In genomic region chr16:59385953-59386352, GRCh38 we compare ENCODE assay signal across 14 cellular contexts.
A peak's percentile ranks its signal among the peaks of the same experiment; 100 is the strongest.
DNase-seq lines count a peak whose midpoint lies in the region; ATAC-seq, FAIRE-seq and TF ChIP-seq lines count a peak whose summit lies in the region.
"Had no signal": no experiment of that assay in that cellular context is flagged by ENCODE, and none has a peak within 500 bp of the region (broad histone marks: within the 10 kb centered on the region; RNA-seq: fewer than 3 reads in every experiment).

No MANE protein-coding gene starts in this region.

- dilution Hi-C loops in IMR-90 (cut with HindIII; ENCODE audit: low sequenced_read_pairs, unreplicated experiment) = no loop called here
- dilution Hi-C loops in endothelial cell of umbilical vein (cut with MboI; ENCODE audit: extremely low pct_ligation_motif_present, low sequenced_read_pairs) = no loop called here

- no peaks in the 10 kb centered on the region for H4K20me1 ChIP-seq in IMR-90 (ENCODE audit: insufficient read depth, low read length)
- no peaks in the 10 kb centered on the region for H4K20me1 ChIP-seq in endothelial cell of umbilical vein (replicated peaks; ENCODE audit: control insufficient read depth, extremely low read depth, insufficient read depth, low read length)

- no peak overlapping the region for H2BK5ac ChIP-seq in IMR-90 (ENCODE audit: low read depth, low read length, poor library complexity, severe bottlenecking)

- no peak overlapping the region for H3K23ac ChIP-seq in IMR-90 (ENCODE audit: low read depth, low read length)

- ATAC-seq in IMR-90 (ENCODE audit: low read depth) = peak; percentile 99
- ATAC-seq in lung (ENCODE audit: insufficient read depth, low FRiP score) = peak; percentile 27
- no peak for ATAC-seq in HG03108 (IDR thresholded peaks at IDR 0.05; ENCODE audit: unreplicated experiment)

- H3K4me1 ChIP-seq in IMR-90 (ENCODE audit: control insufficient read depth, insufficient read depth, low read length) (no peaks in the 10 kb centered on the region), endothelial cell of umbilical vein (ENCODE audit: control insufficient read depth, extremely low read depth, insufficient read depth, low read length) (no peaks in the 10 kb centered on the region), lung (ENCODE audit: control insufficient read depth in 2 of 2, insufficient read depth in 2 of 2, low read length in 2 of 2) (peaks cover 0 to 2% of the 10 kb centered on the region in 2 donors)
- H3K4me1 ChIP-seq: heart right ventricle, psoas muscle had no signal

- peak; percentile 3 for DNase-seq in AG09309 (ENCODE audit: low read depth)
- peak; percentile 62 for DNase-seq in IMR-90
- peak; percentile 40 for DNase-seq in endothelial cell of umbilical vein (ENCODE audit: low read depth, low spot score)
- DNase-seq in lung (ENCODE audit: low spot score) = no peak
- DNase-seq in effector CD4-positive, alpha-beta T cell = no peak
- DNase-seq in GM10248 (ENCODE audit: extremely low spot score) = no peak
- no peak for DNase-seq in NCI-H345 treated with DMSO at 0.1 percent for 48 hours (lab: John Stamatoyannopoulos, UW; ENCODE audit: unreplicated experiment)
- DNase-seq: activated naive CD8-positive, alpha-beta T cell treated with anti-CD3 and anti-CD28 coated beads for 36 hours; heart right ventricle; NCI-H748 treated with DMSO at 0.1 percent for 48 hours; stimulated activated CD4-positive, alpha-beta T cell treated with anti-CD3 and anti-CD28 coated beads, Interleukin-4, amount 100 ng/mL, for 4 hours; stimulated activated naive CD4-positive, alpha-beta T cell had no signal

- no peak overlapping the region for H3K9ac ChIP-seq in IMR-90 (ENCODE audit: low read depth, low read length)
- H3K9ac ChIP-seq in endothelial cell of umbilical vein (replicated peaks; ENCODE audit: extremely low read depth, insufficient read depth, low read length) = no peak overlapping the region

- no peak overlapping the region for H3K4me3 ChIP-seq in AG09309 (ENCODE audit: control insufficient read depth, low read depth, low read length)
- no peak overlapping the region for H3K4me3 ChIP-seq in IMR-90 (ENCODE audit: insufficient read depth, low read depth, low read length)
- H3K4me3 ChIP-seq in endothelial cell of umbilical vein (replicated peaks in 1 of 3; ENCODE audit: insufficient read depth in 1 of 3, low read depth in 1 of 3, low read length in 3 of 3) = no peak overlapping the region
- H3K4me3 ChIP-seq in lung = no peak overlapping the region
- H3K4me3 ChIP-seq: heart right ventricle, psoas muscle had no signal

- H2AK9ac ChIP-seq in IMR-90 (replicated peaks; ENCODE audit: low read depth, low read length, poor library complexity) = no peak overlapping the region

- in situ Hi-C loops in IMR-90 (cut with MboI; ENCODE audit: low sequenced_read_pairs) = no loop called here

- no peak overlapping the region for H4K91ac ChIP-seq in IMR-90 (ENCODE audit: insufficient read depth, low read depth, low read length)

- POLR2A ChIA-PET in IMR-90 (lab: Charles Lee; ENCODE audit: unreplicated experiment) = no interaction called here
- POLR2A ChIA-PET in endothelial cell of umbilical vein (lab: Charles Lee) = no interaction called here
- POLR2A ChIA-PET in GM10248 (lab: Yijun Ruan, JAX) = no interaction called here

- H4K5ac ChIP-seq in IMR-90 (ENCODE audit: low read depth, low read length) = no peak overlapping the region

- no peak overlapping the region for H3K56ac ChIP-seq in IMR-90 (ENCODE audit: extremely low read depth, insufficient read depth, low read length)

- H3K18ac ChIP-seq in IMR-90 (ENCODE audit: low read depth, low read length) = no peak overlapping the region

- H3K9me3 ChIP-seq in IMR-90 (ENCODE audit: control insufficient read depth, insufficient read depth, low read length) = 0 out of 2 replicates have a peak, but pooled peaks cover 1% of the 10 kb centered on the region
- H3K9me3 ChIP-seq in endothelial cell of umbilical vein (replicated peaks; ENCODE audit: control insufficient read depth, insufficient read depth, low read length) = no peaks in the 10 kb centered on the region
- H3K9me3 ChIP-seq in lung (ENCODE audit: control insufficient read depth in 2 of 2, insufficient read depth in 1 of 2, low read length in 1 of 2) = no peaks in the 10 kb centered on the region
- H3K9me3 ChIP-seq: heart right ventricle, psoas muscle had no signal

- H3K9me1 ChIP-seq in IMR-90 (ENCODE audit: insufficient read depth, low read length) = no peaks in the 10 kb centered on the region
- no peaks in the 10 kb centered on the region for H3K9me1 ChIP-seq in endothelial cell of umbilical vein (replicated peaks; ENCODE audit: control insufficient read depth, extremely low read depth, insufficient read depth, low read length)

- no peak overlapping the region for H3K4ac ChIP-seq in IMR-90 (ENCODE audit: low read depth, low read length)

- no peak overlapping the region for H3K27ac ChIP-seq in IMR-90 (ENCODE audit: insufficient read depth, low read length)
- H3K27ac ChIP-seq in endothelial cell of umbilical vein (ENCODE audit: insufficient read depth, low read depth, low read length) = no peak overlapping the region
- H3K27ac ChIP-seq in lung (ENCODE audit: low read depth in 1 of 2, low read length in 1 of 2) = no peak overlapping the region
- H3K27ac ChIP-seq: heart right ventricle, psoas muscle had no signal

- H3K79me2 ChIP-seq in endothelial cell of umbilical vein (ENCODE audit: control insufficient read depth, insufficient read depth, low read length) = no peaks in the 10 kb centered on the region

- no peak overlapping the region for H3K14ac ChIP-seq in IMR-90 (replicated peaks; ENCODE audit: low read depth, low read length)

- WGBS in IMR-90 (ENCODE audit: extremely low coverage in 2 of 2, insufficient read length in 1 of 2), 2 experiments = no CpG with 5 or more reads among the region's 3 CpGs
- WGBS in lung, 2 donors = 49 to 57% methylated on average over 3 of the region's 3 CpGs

- no peak overlapping the region for H2AK5ac ChIP-seq in IMR-90 (ENCODE audit: low read depth, low read length)

- H3K79me1 ChIP-seq in IMR-90 (ENCODE audit: low read depth in 1 of 2, low read length in 2 of 2) = no peaks in the 10 kb centered on the region

- H3K36me3 ChIP-seq in IMR-90 (ENCODE audit: control insufficient read depth, insufficient read depth, low read length) (no peaks in the 10 kb centered on the region), endothelial cell of umbilical vein (ENCODE audit: control insufficient read depth in 2 of 2, extremely low read depth in 1 of 2, insufficient read depth in 2 of 2, low read length in 2 of 2) (no peaks in the 10 kb centered on the region), lung (ENCODE audit: control insufficient read depth in 2 of 2, insufficient read depth in 2 of 2, low read length in 2 of 2) (no peaks in the 10 kb centered on the region)
- H3K36me3 ChIP-seq: heart right ventricle had no signal

- H2BK20ac ChIP-seq in IMR-90 (ENCODE audit: low read depth, low read length) = no peak overlapping the region

- intact Hi-C loops in IMR-90 (cut with micrococcal nuclease) = no loop called here
- intact Hi-C loops in endothelial cell of umbilical vein (cut with micrococcal nuclease) = no loop called here

- H3K27me3 ChIP-seq in IMR-90 (ENCODE audit: control insufficient read depth, insufficient read depth, low read length) = no peaks in the 10 kb centered on the region
- no peaks in the 10 kb centered on the region for H3K27me3 ChIP-seq in endothelial cell of umbilical vein (ENCODE audit: control insufficient read depth in 2 of 2, insufficient read depth in 2 of 2, low read length in 2 of 2)
- H3K27me3 ChIP-seq in lung (ENCODE audit: control insufficient read depth, insufficient read depth) = no peaks in the 10 kb centered on the region
- H3K27me3 ChIP-seq: heart right ventricle had no signal

- H2AFZ ChIP-seq in IMR-90 (replicated peaks; ENCODE audit: low read length, poor library complexity) (peak overlapping the region; percentile 27), endothelial cell of umbilical vein (ENCODE audit: low read depth, low read length) (peak overlapping the region; percentile 13)

- CTCF ChIA-PET in IMR-90 (lab: Yijun Ruan, JAX) (no interaction called here), endothelial cell of umbilical vein (lab: Charles Lee) (interaction anchor here (0.7 kb wide), 1 partner anchor 8 kb away, joined by 3 read pairs; no protein-coding TSS in a partner anchor), GM10248 (lab: Yijun Ruan, JAX) (no interaction called here)

- H2BK120ac ChIP-seq in IMR-90 (ENCODE audit: low read depth, low read length) = no peak overlapping the region

- FAIRE-seq in endothelial cell of umbilical vein (lab: Jason Lieb, UNC) = peak; percentile 8

- TF ChIP-seq RAD21 in IMR-90 (IDR thresholded peaks at IDR 0.05; ENCODE audit: low read length) = no peak

- H3K4me2 ChIP-seq in IMR-90 (ENCODE audit: low read depth, low read length) = no peak overlapping the region
- no peak overlapping the region for H3K4me2 ChIP-seq in endothelial cell of umbilical vein (ENCODE audit: insufficient read depth, low read length)

- TF ChIP-seq POLR2A in IMR-90 (IDR thresholded peaks at IDR 0.05; ENCODE audit: low read depth, low read length) (no peak), endothelial cell of umbilical vein (IDR thresholded peaks at IDR 0.05; ENCODE audit: low read depth, low read length) (no peak)

- BruUV-seq in IMR-90 (replicated peaks; lab: Mats Ljungman, UMichigan) (no TSS peak), endothelial cell of umbilical vein (replicated peaks; lab: Mats Ljungman, UMichigan) (no TSS peak)

- TF ChIP-seq CTCF in AG09309 (IDR thresholded peaks at IDR 0.05; ENCODE audit: control insufficient read depth, insufficient read depth, low read depth, low read length, missing control alignments) (no peak), IMR-90 (conservative IDR thresholded peaks at IDR 0.05; ENCODE audit: low read depth, low read length) (no peak), endothelial cell of umbilical vein (IDR thresholded peaks at IDR 0.05; ENCODE audit: extremely low read depth in 1 of 2, insufficient read depth in 1 of 2, low read depth in 1 of 2, low read length in 2 of 2) (no peak), lung (IDR thresholded peaks at IDR 0.05; ENCODE audit: control extremely low read depth, extremely low read depth) (no peak), GM10248 (IDR thresholded peaks at IDR 0.05; ENCODE audit: control extremely low read depth, extremely low read depth, low read depth, missing control alignments) (no peak)

- no peak overlapping the region for H4K8ac ChIP-seq in IMR-90 (ENCODE audit: low read depth in 2 of 2, low read length in 2 of 2)

- no peak overlapping the region for H2BK15ac ChIP-seq in IMR-90 (ENCODE audit: low read depth, low read length)

TF ChIP-seq in IMR-90, 13 proteins besides CTCF, POLR2A, EP300 and RAD21:
- TF ChIP-seq CHD1 (IDR thresholded peaks at IDR 0.05; ENCODE audit: low read depth, low read length) = no peak
- TF ChIP-seq CEBPB (IDR thresholded peaks at IDR 0.05; ENCODE audit: low read depth, low read length) = peak; percentile 60; the same call in 1 of the 2 replicates

TF ChIP-seq in endothelial cell of umbilical vein, 7 proteins besides CTCF, POLR2A, EP300 and RAD21 (continues in another document):
- no peak for TF ChIP-seq EZH2 (IDR thresholded peaks at IDR 0.05; ENCODE audit: borderline replicate concordance, low read depth, low read length, severe bottlenecking)
- no peak for TF ChIP-seq FOS (IDR thresholded peaks at IDR 0.05; ENCODE audit: borderline replicate concordance, insufficient read depth, low read length)
- TF ChIP-seq MYC (IDR thresholded peaks at IDR 0.05; ENCODE audit: low read depth, low read length) = no peak
- no peak for TF ChIP-seq POLR2AphosphoS5 (IDR thresholded peaks at IDR 0.05; ENCODE audit: insufficient read depth, low read depth, low read length)

Comparison
In these comparisons a context has a peak if more than half of its experiments do, and no peak if none do; other contexts are left out.
1. DNase-seq: peak in AG09309 (single experiment), IMR-90 (single experiment) and endothelial cell of umbilical vein (single experiment); none in lung (single experiment), effector CD4-positive, alpha-beta T cell (single experiment), GM10248 (single experiment) and NCI-H345 treated with DMSO at 0.1 percent for 48 hours (single experiment).